11 cellular contexts compared by ENCODE assay signal in the genomic region with DNA sequence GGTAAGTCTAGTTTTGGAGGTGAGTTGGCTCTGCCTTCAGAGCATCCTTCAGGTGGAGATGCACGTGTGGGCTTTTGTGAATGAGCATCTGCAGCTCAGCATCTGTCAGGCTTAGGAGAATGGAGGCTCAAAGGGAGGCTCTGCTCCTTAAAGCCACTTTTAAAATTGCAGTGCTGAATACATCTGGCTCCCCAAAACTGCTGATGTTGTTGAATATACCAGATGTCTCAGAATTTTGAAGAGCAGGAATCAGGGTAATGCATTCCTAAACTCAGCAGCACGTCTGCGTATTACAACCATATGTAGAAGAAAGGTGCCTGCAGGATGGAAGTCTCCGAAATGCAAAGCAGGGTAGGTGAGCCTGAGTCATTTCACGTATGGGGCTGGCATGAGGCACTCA.
"Had no signal": no experiment of that assay in that cellular context is flagged by ENCODE, and none has a peak within 500 bp of the region (broad histone marks: within the 10 kb centered on the region; RNA-seq: fewer than 3 reads in every experiment).

No MANE protein-coding gene starts in this region.

- H3K36me3 ChIP-seq: HAP-1 had no signal

- ATAC-seq: GM23338, HCT116 had no signal

- H3K4me2 ChIP-seq: GM23338 had no signal

- H3K4me1 ChIP-seq: HAP-1 had no signal

- H3K27ac ChIP-seq: GM23248 had no signal

- H3K9me3 ChIP-seq: HAP-1 had no signal

- H3K9ac ChIP-seq: GM23248 had no signal

- H3K4me3 ChIP-seq: GM23248, GM23338, HAP-1 had no signal

- H2AFZ ChIP-seq: GM23248, GM23338 had no signal

- FAIRE-seq: H1, H54 had no signal

- DNase-seq: GM23248, GOT3, H7, H9, HCEC 1CT, HFFc6 had no signal
